In the genomic region with DNA sequence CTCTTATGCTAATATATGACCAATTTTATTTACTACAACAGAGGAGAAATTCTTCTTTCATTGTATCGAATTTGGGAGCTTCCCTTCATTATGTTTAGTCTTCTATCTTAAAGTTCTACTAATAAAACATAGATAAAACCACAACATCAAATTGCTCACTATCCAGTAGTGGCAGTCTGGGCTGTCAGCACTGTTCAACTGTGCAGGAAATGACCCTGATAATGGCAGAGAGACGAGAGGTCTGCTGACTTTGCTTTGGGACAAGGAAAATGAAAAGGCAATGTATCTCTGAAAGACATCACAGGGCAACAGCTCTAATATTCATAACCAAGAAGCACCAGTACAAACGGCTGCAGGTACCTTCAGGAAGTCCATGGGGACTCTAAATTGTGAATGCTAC, we compare ENCODE assay signal across 1 cellular context.
TF ChIP-seq lines count a peak whose summit lies in the region.

No MANE protein-coding gene starts in this region.

TF ChIP-seq in endothelial cell of umbilical vein, 7 proteins besides CTCF, POLR2A, EP300 and RAD21 (continued from another document):
- TF ChIP-seq, protein P1, sequence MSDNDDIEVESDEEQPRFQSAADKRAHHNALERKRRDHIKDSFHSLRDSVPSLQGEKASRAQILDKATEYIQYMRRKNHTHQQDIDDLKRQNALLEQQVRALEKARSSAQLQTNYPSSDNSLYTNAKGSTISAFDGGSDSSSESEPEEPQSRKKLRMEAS (IDR thresholded peaks at IDR 0.05; ENCODE audit: insufficient read depth, insufficient read length), result no peak
- TF ChIP-seq EZH2 (IDR thresholded peaks at IDR 0.05; ENCODE audit: borderline replicate concordance, low read depth, low read length, severe bottlenecking) (no peak), FOS (IDR thresholded peaks at IDR 0.05; ENCODE audit: borderline replicate concordance, insufficient read depth, low read length) (no peak), GATA2 (IDR thresholded peaks at IDR 0.05; ENCODE audit: insufficient read depth, insufficient read length, low read depth, low read length) (no peak), MYC (IDR thresholded peaks at IDR 0.05; ENCODE audit: low read depth, low read length) (no peak), JUN (IDR thresholded peaks at IDR 0.05; ENCODE audit: borderline replicate concordance, insufficient read depth, insufficient read length, low read depth) (no peak)
